ENCODE assay signal across 9 cellular contexts in the genomic region with DNA sequence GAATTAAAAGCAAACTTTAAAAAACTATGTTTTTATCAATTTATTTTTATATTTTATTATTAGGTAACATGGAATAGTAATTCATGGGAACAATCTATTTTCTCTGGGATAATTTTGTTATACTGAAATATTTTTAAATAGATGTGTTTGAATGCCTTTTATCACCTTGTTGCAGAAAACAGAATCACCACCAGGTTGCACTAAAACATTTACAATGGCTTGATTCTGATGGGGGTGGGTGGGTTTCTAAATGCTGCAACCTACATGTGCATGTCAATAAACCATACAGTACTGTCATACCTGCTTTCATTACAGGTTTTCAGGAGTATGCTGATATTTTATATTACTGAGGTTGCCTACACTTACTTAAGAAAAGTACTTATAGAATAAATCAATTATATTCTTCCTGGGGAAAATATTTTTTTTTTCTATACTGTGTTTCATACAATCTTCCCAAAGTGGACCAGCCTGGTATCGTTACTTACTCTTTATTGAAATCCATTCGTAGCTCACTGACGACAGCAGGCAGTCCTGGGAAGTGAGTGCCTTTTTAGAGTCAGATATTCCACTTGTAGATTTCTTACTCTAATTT.
DNase-seq lines count a peak whose midpoint lies in the region; ATAC-seq and TF ChIP-seq lines count a peak whose summit lies in the region.
"Had no signal": no experiment of that assay in that cellular context is flagged by ENCODE, and none has a peak within 500 bp of the region (broad histone marks: within the 10 kb centered on the region; RNA-seq: fewer than 3 reads in every experiment).

No MANE protein-coding gene starts in this region.

- H3K79me2 ChIP-seq in H9 (ENCODE audit: insufficient read depth, low read length): no peaks in the 10 kb centered on the region

- no peak overlapping the region for H3K56ac ChIP-seq in H9 (ENCODE audit: insufficient read length, low read depth, low read length)

- no peak overlapping the region for H2BK5ac ChIP-seq in H9 (ENCODE audit: insufficient read length, low read length)

- no peak overlapping the region for H3K4ac ChIP-seq in H9 (ENCODE audit: low read depth, low read length)

- H3K27ac Mint-ChIP-seq in CD4-positive, alpha-beta T cell: no peak overlapping the region
- no peak overlapping the region for H3K27ac Mint-ChIP-seq in H9
- no peak overlapping the region for H3K27ac Mint-ChIP-seq in stimulated activated effector memory CD8-positive, alpha-beta T cell treated with anti-CD3 and anti-CD28 coated beads, Interleukin-12 subunit alpha, Interleukin-12 subunit beta, amount 100 ng/mL, for 72 hours

- H2BK12ac ChIP-seq in H9 (ENCODE audit: insufficient read length, low read depth, low read length): no peak overlapping the region

- H3K79me1 ChIP-seq in H9 (ENCODE audit: insufficient read depth, low read depth, low read length, poor library complexity, severe bottlenecking): no peaks in the 10 kb centered on the region

- TF ChIP-seq CTCF in CD4-positive, alpha-beta T cell (IDR thresholded peaks at IDR 0.05): peak; percentile 52
- peak; percentile 77 for TF ChIP-seq CTCF in H9 (conservative IDR thresholded peaks at IDR 0.05)
- TF ChIP-seq CTCF in esophagus muscularis mucosa (IDR thresholded peaks at IDR 0.05): peak; percentile 20 to 36 (median 36)

- DNase-seq in CD4-positive, alpha-beta T cell: no peak
- DNase-seq in H9: no peak
- DNase-seq in OCI-M1 (lab: John Stamatoyannopoulos, UW): peak; percentile 82
- DNase-seq in esophagus muscularis mucosa (ENCODE audit: extremely low spot score): no peak
- no peak for DNase-seq in stimulated activated effector memory CD8-positive, alpha-beta T cell treated with anti-CD3 and anti-CD28 coated beads, Interleukin-12 subunit alpha, Interleukin-12 subunit beta, amount 100 ng/mL, for 72 hours (ENCODE audit: low spot score in 2 of 2)
- DNase-seq in amygdala (lab: John Stamatoyannopoulos, UW): no peak

- H3K27me3 Mint-ChIP-seq in CD4-positive, alpha-beta T cell: no peaks in the 10 kb centered on the region
- no peaks in the 10 kb centered on the region for H3K27me3 Mint-ChIP-seq in H9 (ENCODE audit: low read depth)

- H3K14ac ChIP-seq in H9 (ENCODE audit: insufficient read depth, low read length): no peak overlapping the region

- no peak overlapping the region for H3K23ac ChIP-seq in H9 (ENCODE audit: insufficient read length, low read depth, low read length)

- no peak for ATAC-seq in CD4-positive, alpha-beta T cell (ENCODE audit: poor library complexity)
- ATAC-seq in stimulated activated effector memory CD8-positive, alpha-beta T cell treated with anti-CD3 and anti-CD28 coated beads, Interleukin-12 subunit alpha, Interleukin-12 subunit beta, amount 100 ng/mL, for 72 hours: peak; percentile 43
- no peak for ATAC-seq in GM21576 (IDR thresholded peaks at IDR 0.05; ENCODE audit: unreplicated experiment)
- ATAC-seq in HG03135 (IDR thresholded peaks at IDR 0.05; ENCODE audit: unreplicated experiment): no peak

- H2AK5ac ChIP-seq in H9 (ENCODE audit: insufficient read length, low read length): no peak overlapping the region

- H3K4me3 ChIP-seq in esophagus muscularis mucosa: no peak overlapping the region

- no CpG with 5 or more reads among the region's 3 CpGs for WGBS in H9 (ENCODE audit: extremely low coverage, insufficient read length, low lambda C conversion rate)
- 85% methylated on average over 3 of the region's 3 CpGs for WGBS in esophagus muscularis mucosa

- H2AFZ ChIP-seq in H9 (ENCODE audit: low read length): no peak overlapping the region

- CTCF ChIA-PET in CD4-positive, alpha-beta T cell (lab: Charles Lee): no interaction called here

- peaks cover 5% of the 10 kb centered on the region for H3K4me1 Mint-ChIP-seq in CD4-positive, alpha-beta T cell (ENCODE audit: low read depth)
- peaks cover 14 to 16% of the 10 kb centered on the region in 2 experiments for H3K4me1 Mint-ChIP-seq in H9
- H3K4me1 Mint-ChIP-seq in stimulated activated effector memory CD8-positive, alpha-beta T cell treated with anti-CD3 and anti-CD28 coated beads, Interleukin-12 subunit alpha, Interleukin-12 subunit beta, amount 100 ng/mL, for 72 hours: peaks cover 3% of the 10 kb centered on the region
- H3K4me1 Mint-ChIP-seq: IgD-negative memory B cell had no signal

- H2BK120ac ChIP-seq in H9 (ENCODE audit: low read depth, low read length, poor library complexity, severe bottlenecking): no peak overlapping the region

- no peak overlapping the region for H2BK20ac ChIP-seq in H9 (ENCODE audit: low read depth, low read length, poor library complexity, severe bottlenecking)

- H3K4me3 Mint-ChIP-seq in CD4-positive, alpha-beta T cell: no peak overlapping the region
- H3K4me3 Mint-ChIP-seq in H9: no peak overlapping the region
- H3K4me3 Mint-ChIP-seq in stimulated activated effector memory CD8-positive, alpha-beta T cell treated with anti-CD3 and anti-CD28 coated beads, Interleukin-12 subunit alpha, Interleukin-12 subunit beta, amount 100 ng/mL, for 72 hours: no peak overlapping the region
- H3K4me3 Mint-ChIP-seq: IgD-negative memory B cell had no signal

- POLR2A ChIA-PET in CD4-positive, alpha-beta T cell (lab: Charles Lee): no interaction called here

- no peaks in the 10 kb centered on the region for H3K23me2 ChIP-seq in H9 (ENCODE audit: insufficient read length, low read depth, low read length, poor library complexity, severe bottlenecking)

- H3K36me3 Mint-ChIP-seq in CD4-positive, alpha-beta T cell (ENCODE audit: low read depth): no peaks in the 10 kb centered on the region
- no peaks in the 10 kb centered on the region for H3K36me3 Mint-ChIP-seq in H9 (ENCODE audit: insufficient read depth in 1 of 3, low read depth in 3 of 3)
- no peaks in the 10 kb centered on the region for H3K36me3 Mint-ChIP-seq in stimulated activated effector memory CD8-positive, alpha-beta T cell treated with anti-CD3 and anti-CD28 coated beads, Interleukin-12 subunit alpha, Interleukin-12 subunit beta, amount 100 ng/mL, for 72 hours

- H3K27ac ChIP-seq in CD4-positive, alpha-beta T cell (ENCODE audit: low read depth, low read length): no peak overlapping the region
- H3K27ac ChIP-seq in H9 (ENCODE audit: insufficient read length, low read depth, low read length): no peak overlapping the region
- no peak overlapping the region for H3K27ac ChIP-seq in esophagus muscularis mucosa (replicated peaks in 1 of 4)

- no peak overlapping the region for H2BK15ac ChIP-seq in H9 (ENCODE audit: low read depth, low read length)

- H3K18ac ChIP-seq in H9 (ENCODE audit: insufficient read length, low read depth, low read length): no peak overlapping the region

- H4K5ac ChIP-seq in H9 (ENCODE audit: insufficient read length, low read depth, low read length): no peak overlapping the region

- H3K9me3 Mint-ChIP-seq in CD4-positive, alpha-beta T cell: no peaks in the 10 kb centered on the region
- H3K9me3 Mint-ChIP-seq in H9: no peaks in the 10 kb centered on the region; a peak in 1 of 5 replicates
- no peaks in the 10 kb centered on the region for H3K9me3 Mint-ChIP-seq in stimulated activated effector memory CD8-positive, alpha-beta T cell treated with anti-CD3 and anti-CD28 coated beads, Interleukin-12 subunit alpha, Interleukin-12 subunit beta, amount 100 ng/mL, for 72 hours
- H3K9me3 Mint-ChIP-seq: IgD-negative memory B cell had no signal

- no peak for TF ChIP-seq EP300 in esophagus muscularis mucosa (IDR thresholded peaks at IDR 0.05)

- no peaks in the 10 kb centered on the region for H4K20me1 ChIP-seq in H9 (ENCODE audit: control insufficient read depth, insufficient read depth, insufficient read length)

- no peaks in the 10 kb centered on the region for H3K36me3 ChIP-seq in esophagus muscularis mucosa

- H3K9ac ChIP-seq in H9 (ENCODE audit: extremely low read depth, insufficient read length, low read length): no peak overlapping the region

- H4K91ac ChIP-seq in H9 (ENCODE audit: insufficient read length, low read depth, low read length): no peak overlapping the region

- no peaks in the 10 kb centered on the region for H3K27me3 ChIP-seq in CD4-positive, alpha-beta T cell (ENCODE audit: control insufficient read depth, insufficient read depth, low read length)
- no peaks in the 10 kb centered on the region for H3K27me3 ChIP-seq in H9 (ENCODE audit: insufficient read depth, low read length)
- H3K27me3 ChIP-seq in esophagus muscularis mucosa: no peaks in the 10 kb centered on the region

- intact Hi-C loops in CD4-positive, alpha-beta T cell (cut with DNase I, micrococcal nuclease): loop anchor here (2.0 to 10.0 kb wide), 4 partner anchors 341 to 783 kb away; no protein-coding TSS in a partner anchor
- intact Hi-C loops in esophagus muscularis mucosa (cut with DNase I): no loop called here

- no peak overlapping the region for H3T11ph ChIP-seq in H9 (ENCODE audit: low read length)

- TF ChIP-seq POLR2A in esophagus muscularis mucosa (IDR thresholded peaks at IDR 0.05; ENCODE audit: low read depth): no peak

- no peaks in the 10 kb centered on the region for H3K4me1 ChIP-seq in H9 (ENCODE audit: insufficient read depth, low read length)
- peaks cover 0 to 5% (median 0%) of the 10 kb centered on the region in 4 donors for H3K4me1 ChIP-seq in esophagus muscularis mucosa

- H4K8ac ChIP-seq in H9 (replicated peaks; ENCODE audit: insufficient read length, low read depth, low read length): no peak overlapping the region

- H3K4me2 ChIP-seq in H9 (ENCODE audit: insufficient read depth, insufficient read length, low read length): no peak overlapping the region

- no peaks in the 10 kb centered on the region for H3K9me3 ChIP-seq in CD4-positive, alpha-beta T cell (ENCODE audit: control insufficient read depth, low read length)
- no peaks in the 10 kb centered on the region for H3K9me3 ChIP-seq in H9 (ENCODE audit: control insufficient read depth, low read depth, low read length)
- H3K9me3 ChIP-seq in esophagus muscularis mucosa: no peaks in the 10 kb centered on the region
